ENCODE assay signal across 16 cellular contexts in genomic region chrX:122625821-122626220, GRCh38.
DNase-seq lines count a peak whose midpoint lies in the region; ATAC-seq and TF ChIP-seq lines count a peak whose summit lies in the region.
"Had no signal": no experiment of that assay in that cellular context is flagged by ENCODE, and none has a peak within 500 bp of the region (broad histone marks: within the 10 kb centered on the region; RNA-seq: fewer than 3 reads in every experiment).

No MANE protein-coding gene starts in this region.

- no peak overlapping the region for H3K4ac ChIP-seq in neuronal stem cell (ENCODE audit: low read length)

- no peak overlapping the region for H3K23ac ChIP-seq in neuronal stem cell (ENCODE audit: low read depth, low read length, poor library complexity)

- intact Hi-C loops in left lung (cut with DNase I): no loop called here

- H4K8ac ChIP-seq in neuronal stem cell (ENCODE audit: low read depth, low read length): no peak overlapping the region

- no peaks in the 10 kb centered on the region for H3K79me1 ChIP-seq in neuronal stem cell (ENCODE audit: low read depth, low read length)

- H3K18ac ChIP-seq in neuronal stem cell (ENCODE audit: low read length): no peak overlapping the region

- no peak overlapping the region for H3K4me2 ChIP-seq in neuronal stem cell (ENCODE audit: insufficient read depth, low read length, poor library complexity, severe bottlenecking)

- DNase-seq in AG10803 (ENCODE audit: low read depth) (peak; percentile 89), H4 (ENCODE audit: low spot score) (peak; percentile 25), astrocyte of the hippocampus (ENCODE audit: low read depth, low spot score) (peak; percentile 19), kidney tubule cell (ENCODE audit: low spot score) (peak; percentile 5), neuronal stem cell (ENCODE audit: low spot score) (no peak), left lung (no peak)
- no peak for DNase-seq in T-helper 2 cell treated with Interferon-gamma antibody and Interleukin-4, amounts not matched to agents 5 μg/mL and 100 μg/mL, for 36 hours (ENCODE audit: low spot score)
- DNase-seq: activated CD4-positive, alpha-beta T cell treated with anti-CD3 and anti-CD28 coated beads, Interleukin-2, amount 50 U/mL, for 48 hours; aorta; BE2C; DMS153; SHP77 treated with DMSO at 0.1 percent for 48 hours had no signal

- H3K27ac Mint-ChIP-seq in T-helper 2 cell treated with Interferon-gamma antibody and Interleukin-4, amounts not matched to agents 5 μg/mL and 100 μg/mL, for 36 hours: no peak overlapping the region
- H3K27ac Mint-ChIP-seq: activated T-helper 17 cell treated with anti-CD3 and anti-CD28 coated beads, Interleukin-2, amount 50 U/mL, for 72 hours; mesothelial cell of epicardium had no signal

- H3K4me3 ChIP-seq in AG10803 (ENCODE audit: low read length) (no peak overlapping the region), neuronal stem cell (ENCODE audit: low read length in 2 of 2) (no peak overlapping the region), left lung (no peak overlapping the region)

- no peak overlapping the region for H2BK15ac ChIP-seq in neuronal stem cell (ENCODE audit: low read length)

- H3K27me3 ChIP-seq in neuronal stem cell (ENCODE audit: control insufficient read depth in 3 of 3, insufficient read depth in 3 of 3, low read depth in 1 of 3, low read length in 3 of 3) (no peaks in the 10 kb centered on the region), left lung (no peaks in the 10 kb centered on the region)
- H3K27me3 ChIP-seq: BE2C had no signal

- TF ChIP-seq CTCF in AG10803 (conservative IDR thresholded peaks at IDR 0.05; ENCODE audit: low read length): no peak
- no peak for TF ChIP-seq CTCF in left lung (IDR thresholded peaks at IDR 0.05)

- no peak overlapping the region for H4K91ac ChIP-seq in neuronal stem cell (ENCODE audit: low read depth, low read length, poor library complexity)

- H3K4me3 Mint-ChIP-seq in T-helper 2 cell treated with Interferon-gamma antibody and Interleukin-4, amounts not matched to agents 5 μg/mL and 100 μg/mL, for 36 hours: no peak overlapping the region
- H3K4me3 Mint-ChIP-seq: activated T-helper 17 cell treated with anti-CD3 and anti-CD28 coated beads, Interleukin-2, amount 50 U/mL, for 72 hours; mesothelial cell of epicardium had no signal

- no peak overlapping the region for H3K9ac ChIP-seq in neuronal stem cell (ENCODE audit: low read depth, low read length, poor library complexity)
- H3K9ac ChIP-seq: parathyroid adenoma had no signal

- no peak overlapping the region for H2AK5ac ChIP-seq in neuronal stem cell (ENCODE audit: low read depth, low read length)

- H3K4me1 Mint-ChIP-seq in T-helper 2 cell treated with Interferon-gamma antibody and Interleukin-4, amounts not matched to agents 5 μg/mL and 100 μg/mL, for 36 hours (ENCODE audit: low read depth): no peaks in the 10 kb centered on the region
- H3K4me1 Mint-ChIP-seq: activated T-helper 17 cell treated with anti-CD3 and anti-CD28 coated beads, Interleukin-2, amount 50 U/mL, for 72 hours; mesothelial cell of epicardium had no signal

- WGBS in neuronal stem cell (ENCODE audit: extremely low coverage in 2 of 2, insufficient read length in 2 of 2, insufficient replicate concordance in 1 of 2), 2 donors: no CpG with 5 or more reads among the region's 3 CpGs

- no peaks in the 10 kb centered on the region for H3K36me3 ChIP-seq in neuronal stem cell (replicated peaks in 1 of 2; ENCODE audit: control insufficient read depth in 2 of 2, insufficient read depth in 2 of 2, low read length in 2 of 2)
- no peaks in the 10 kb centered on the region for H3K36me3 ChIP-seq in left lung
- H3K36me3 ChIP-seq: BE2C had no signal

- H2AFZ ChIP-seq in neuronal stem cell (ENCODE audit: low read length): no peak overlapping the region
- H2AFZ ChIP-seq: parathyroid adenoma had no signal

- ATAC-seq in HG02973 (IDR thresholded peaks at IDR 0.05; ENCODE audit: unreplicated experiment) (no peak), left lung (no peak)
- ATAC-seq: activated T-helper 17 cell treated with anti-CD3 and anti-CD28 coated beads, Interleukin-2, amount 50 U/mL, for 72 hours had no signal

- H3K27ac ChIP-seq in neuronal stem cell (replicated peaks; ENCODE audit: low read length) (no peak overlapping the region), left lung (no peak overlapping the region)
- H3K27ac ChIP-seq: parathyroid adenoma had no signal

- no peaks in the 10 kb centered on the region for H3K9me3 ChIP-seq in neuronal stem cell (replicated peaks in 1 of 2; ENCODE audit: control insufficient read depth in 2 of 2, insufficient read depth in 1 of 2, low read depth in 1 of 2, low read length in 2 of 2)
- H3K9me3 ChIP-seq in left lung: no peaks in the 10 kb centered on the region
- H3K9me3 ChIP-seq: BE2C had no signal

- no peaks in the 10 kb centered on the region for H3K27me3 Mint-ChIP-seq in T-helper 2 cell treated with Interferon-gamma antibody and Interleukin-4, amounts not matched to agents 5 μg/mL and 100 μg/mL, for 36 hours (ENCODE audit: low read depth)
- H3K27me3 Mint-ChIP-seq: activated T-helper 17 cell treated with anti-CD3 and anti-CD28 coated beads, Interleukin-2, amount 50 U/mL, for 72 hours had no signal

- no peaks in the 10 kb centered on the region for H3K36me3 Mint-ChIP-seq in T-helper 2 cell treated with Interferon-gamma antibody and Interleukin-4, amounts not matched to agents 5 μg/mL and 100 μg/mL, for 36 hours (ENCODE audit: low read depth)
- H3K36me3 Mint-ChIP-seq: mesothelial cell of epicardium had no signal

- no peak overlapping the region for H3K14ac ChIP-seq in neuronal stem cell (ENCODE audit: low read length)

- no peak overlapping the region for H2BK12ac ChIP-seq in neuronal stem cell (ENCODE audit: low read length)

- H2BK5ac ChIP-seq in neuronal stem cell (ENCODE audit: low read length): no peak overlapping the region

- no peak overlapping the region for H2BK120ac ChIP-seq in neuronal stem cell (ENCODE audit: low read depth, low read length)

- peaks cover 2% of the 10 kb centered on the region for H3K9me3 Mint-ChIP-seq in T-helper 2 cell treated with Interferon-gamma antibody and Interleukin-4, amounts not matched to agents 5 μg/mL and 100 μg/mL, for 36 hours
- H3K9me3 Mint-ChIP-seq: activated T-helper 17 cell treated with anti-CD3 and anti-CD28 coated beads, Interleukin-2, amount 50 U/mL, for 72 hours had no signal

- no peaks in the 10 kb centered on the region for H3K4me1 ChIP-seq in neuronal stem cell (ENCODE audit: control insufficient read depth in 2 of 2, insufficient read depth in 1 of 2, low read depth in 1 of 2, low read length in 2 of 2)
- no peaks in the 10 kb centered on the region for H3K4me1 ChIP-seq in left lung
- H3K4me1 ChIP-seq: BE2C, parathyroid adenoma had no signal

Comparison
In these comparisons a context has a peak if more than half of its experiments do, and no peak if none do; other contexts are left out.
1. DNase-seq: peak in AG10803 (single experiment), H4 (single experiment), astrocyte of the hippocampus (single experiment) and kidney tubule cell (single experiment); none in T-helper 2 cell treated with Interferon-gamma antibody and Interleukin-4, amounts not matched to agents 5 μg/mL and 100 μg/mL, for 36 hours (single experiment), neuronal stem cell (single experiment) and left lung (0 of 2).